In genomic region chr16:89157778-89158177, GRCh38 we compare ENCODE assay signal across 1 cellular context.
TF ChIP-seq lines count a peak whose summit lies in the region.

No MANE protein-coding gene starts in this region.

TF ChIP-seq in K562, 482 proteins besides CTCF, POLR2A, EP300 and RAD21:
- TF ChIP-seq ARID4B (CRISPR knock-in tag; IDR thresholded peaks at IDR 0.05) (no peak), ZNF282 (CRISPR knock-in tag; IDR thresholded peaks at IDR 0.05) (0 out of 2 replicates have a peak, but pooled peaks have one; percentile 53), ZBTB1 (CRISPR knock-in tag; IDR thresholded peaks at IDR 0.05; ENCODE audit: borderline replicate concordance, low read depth) (no peak), HMG20A (CRISPR knock-in tag; conservative IDR thresholded peaks at IDR 0.05) (no peak), HINFP (tag; conservative IDR thresholded peaks at IDR 0.05; ENCODE audit: low read depth) (no peak), PHF20 (IDR thresholded peaks at IDR 0.05; ENCODE audit: partially characterized antibody) (peak; percentile 38), TOE1 (IDR thresholded peaks at IDR 0.05; ENCODE audit: borderline replicate concordance) (no peak), TOE1 (CRISPR knock-in tag; IDR thresholded peaks at IDR 0.05; ENCODE audit: borderline replicate concordance, low read depth) (0 out of 2 replicates have a peak, but pooled peaks have one; percentile 21), HNRNPLL (IDR thresholded peaks at IDR 0.05; ENCODE audit: low read depth, low read length, poor library complexity, severe bottlenecking) (peak; percentile 64), JUNB (CRISPR knock-in tag; conservative IDR thresholded peaks at IDR 0.05) (no peak), NELFE (IDR thresholded peaks at IDR 0.05; ENCODE audit: insufficient read depth, insufficient read length) (no peak), CBX5 (IDR thresholded peaks at IDR 0.05; ENCODE audit: borderline replicate concordance, low read depth) (0 out of 2 replicates have a peak, but pooled peaks have one; percentile 16), NFYB (IDR thresholded peaks at IDR 0.05; ENCODE audit: extremely low read depth, insufficient read length) (no peak), PHF8 (IDR thresholded peaks at IDR 0.05; ENCODE audit: borderline replicate concordance, low read length) (no peak), MXI1 (IDR thresholded peaks at IDR 0.05; ENCODE audit: low read depth, low read length) (no peak)
- TF ChIP-seq, protein P1, sequence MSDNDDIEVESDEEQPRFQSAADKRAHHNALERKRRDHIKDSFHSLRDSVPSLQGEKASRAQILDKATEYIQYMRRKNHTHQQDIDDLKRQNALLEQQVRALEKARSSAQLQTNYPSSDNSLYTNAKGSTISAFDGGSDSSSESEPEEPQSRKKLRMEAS (CRISPR knock-in tag; IDR thresholded peaks at IDR 0.05) = 0 out of 2 replicates have a peak, but pooled peaks have one; percentile 50
